9 cellular contexts compared by ENCODE assay signal in the genomic region with DNA sequence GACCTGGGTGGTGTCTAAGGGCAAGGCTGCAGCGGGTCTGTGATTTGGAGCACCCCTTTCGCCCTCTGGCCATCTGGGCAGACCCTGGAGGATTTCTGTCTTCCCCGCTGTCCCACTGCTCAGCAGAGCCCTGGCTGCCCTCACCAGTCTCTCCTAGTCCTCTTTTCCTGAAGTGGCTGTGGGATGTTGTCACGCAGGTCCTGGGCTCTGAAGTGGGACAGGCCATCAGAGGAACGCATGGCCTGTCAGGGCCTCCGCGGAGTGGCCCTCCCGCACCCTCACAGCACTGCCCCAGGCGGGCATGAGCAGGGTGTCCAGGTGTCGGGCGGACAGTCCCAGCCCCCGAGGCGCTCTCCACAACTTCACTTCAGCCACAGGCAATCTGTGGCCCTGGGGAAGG. TPM values are rescaled to one million over a fixed set of nuclear protein-coding genes. Genes with fewer than 3 reads are reported as not detected.
A peak's percentile ranks its signal among the peaks of the same experiment; 100 is the strongest.
DNase-seq lines count a peak whose midpoint lies in the region; ATAC-seq, FAIRE-seq and TF ChIP-seq lines count a peak whose summit lies in the region.
"Had no signal": no experiment of that assay in that cellular context is flagged by ENCODE, and none has a peak within 500 bp of the region (broad histone marks: within the 10 kb centered on the region; RNA-seq: fewer than 3 reads in every experiment).

No MANE protein-coding gene starts in this region.

- H3K4me2 ChIP-seq in keratinocyte (ENCODE audit: control insufficient read depth, extremely low read depth, insufficient read depth, low read depth, low read length) = peak overlapping the region; percentile 70

- H4K20me1 ChIP-seq in keratinocyte (ENCODE audit: control insufficient read depth, extremely low read depth, insufficient read depth, low read length) = no peaks in the 10 kb centered on the region

- peak overlapping the region; percentile 79 for H3K9ac ChIP-seq in keratinocyte (ENCODE audit: control insufficient read depth, extremely low read depth, insufficient read depth, low read length)

- no peak overlapping the region for H2AFZ ChIP-seq in keratinocyte (ENCODE audit: control insufficient read depth, low read length)

- no peaks in the 10 kb centered on the region for H3K9me1 ChIP-seq in keratinocyte (ENCODE audit: control insufficient read depth, extremely low read depth, insufficient read depth, low read length)

- H3K36me3 ChIP-seq in keratinocyte (ENCODE audit: control insufficient read depth in 2 of 2, extremely low read depth in 1 of 2, insufficient read depth in 2 of 2, low read length in 2 of 2) = peaks cover 0 to 3% of the 10 kb centered on the region in 2 experiments
- H3K36me3 ChIP-seq in stomach = peaks cover 0 to 13% (median 4%) of the 10 kb centered on the region in 4 donors
- H3K36me3 ChIP-seq: Peyer's patch had no signal

- H3K9me3 Mint-ChIP-seq in activated CD4-positive, alpha-beta T cell treated with anti-CD3 and anti-CD28 coated beads, Interleukin-2, amount 10 ng/mL, durations not matched to agents 24 days and 14 days = no peaks in the 10 kb centered on the region
- H3K9me3 Mint-ChIP-seq in activated B cell treated with CpG ODN at 0.5 μM for 24 hours = peaks cover 2% of the 10 kb centered on the region

- no peaks in the 10 kb centered on the region for H3K27me3 ChIP-seq in keratinocyte (ENCODE audit: control insufficient read depth, extremely low read depth, insufficient read depth, low read length)
- no peaks in the 10 kb centered on the region for H3K27me3 ChIP-seq in stomach
- no peaks in the 10 kb centered on the region for H3K27me3 ChIP-seq in foreskin keratinocyte
- H3K27me3 ChIP-seq: Peyer's patch had no signal

- CTCF ChIA-PET in activated B cell treated with CpG ODN at 0.5 μM for 24 hours (lab: Charles Lee) = interaction anchor here (1.1 to 1.4 kb wide), 2 partner anchors 8 to 49 kb away, joined by 3 read pairs; no protein-coding TSS in a partner anchor

- no peaks in the 10 kb centered on the region for H3K27me3 Mint-ChIP-seq in activated CD4-positive, alpha-beta T cell treated with anti-CD3 and anti-CD28 coated beads, Interleukin-2, amount 10 ng/mL, durations not matched to agents 24 days and 14 days
- no peaks in the 10 kb centered on the region for H3K27me3 Mint-ChIP-seq in activated B cell treated with CpG ODN at 0.5 μM for 24 hours

- H3K27ac ChIP-seq in keratinocyte (ENCODE audit: control insufficient read depth, insufficient read depth, low read length) (no peak overlapping the region), stomach (peak overlapping the region in 3 of 5 donors; percentile 93 to 97 (median 93)), foreskin keratinocyte (no peak overlapping the region)

- TF ChIP-seq CTCF in activated B cell treated with CpG ODN at 0.5 μM for 24 hours (IDR thresholded peaks at IDR 0.05) = no peak
- no peak for TF ChIP-seq CTCF in keratinocyte (optimal IDR thresholded peaks at IDR 0.05 in 1 of 3, IDR thresholded peaks at IDR 0.05 in 1 of 3, conservative IDR thresholded peaks at IDR 0.05 in 1 of 3; ENCODE audit: extremely low read depth in 1 of 3, insufficient read depth in 2 of 3, low read length in 3 of 3)
- TF ChIP-seq CTCF in stomach (IDR thresholded peaks at IDR 0.05) = no peak
- TF ChIP-seq CTCF in foreskin keratinocyte (conservative IDR thresholded peaks at IDR 0.05) = no peak

- H3K4me3 ChIP-seq in keratinocyte (ENCODE audit: control insufficient read depth in 2 of 3, extremely low read depth in 1 of 3, insufficient read depth in 2 of 3, low read depth in 1 of 3, low read length in 3 of 3) (peak overlapping the region in 1 of 3 experiments; percentile 56), stomach (peak overlapping the region in 3 of 4 donors; percentile 58 to 71 (median 60))

- FAIRE-seq in keratinocyte (lab: Jason Lieb, UNC) = no peak

- peaks cover 11% of the 10 kb centered on the region for H3K79me2 ChIP-seq in keratinocyte (ENCODE audit: control insufficient read depth, insufficient read depth, low read length)

- peaks cover 52% of the 10 kb centered on the region for H3K36me3 Mint-ChIP-seq in activated CD4-positive, alpha-beta T cell treated with anti-CD3 and anti-CD28 coated beads, Interleukin-2, amount 10 ng/mL, durations not matched to agents 24 days and 14 days (ENCODE audit: low read depth)
- H3K36me3 Mint-ChIP-seq in activated B cell treated with CpG ODN at 0.5 μM for 24 hours (ENCODE audit: low read depth) = peaks cover 28% of the 10 kb centered on the region

- POLR2A ChIA-PET in activated B cell treated with CpG ODN at 0.5 μM for 24 hours (lab: Charles Lee) = interaction anchor here (2.4 kb wide), 1 partner anchor 48 kb away, joined by 32 read pairs; no protein-coding TSS in a partner anchor

- intact Hi-C loops in activated CD4-positive, alpha-beta T cell treated with anti-CD3 and anti-CD28 coated beads, Interleukin-2, amount 10 ng/mL, durations not matched to agents 24 days and 14 days (cut with micrococcal nuclease) = no loop called here
- intact Hi-C loops in activated B cell treated with CpG ODN at 0.5 μM for 24 hours (cut with micrococcal nuclease) (loop anchor here (5.0 to 10.0 kb wide), 2 partner anchors 43 to 859 kb away; a partner anchor contains a TSS), stomach (cut with DNase I; ENCODE audit: low total_unique reads) (no loop called here)

- WGBS in stomach, 5 donors = 90 to 96% (median 92%) methylated on average over 13 of the region's 13 CpGs

- no peak for TF ChIP-seq EP300 in stomach (IDR thresholded peaks at IDR 0.05)

- peak overlapping the region; percentile 88 for H3K27ac Mint-ChIP-seq in activated CD4-positive, alpha-beta T cell treated with anti-CD3 and anti-CD28 coated beads, Interleukin-2, amount 10 ng/mL, durations not matched to agents 24 days and 14 days
- H3K27ac Mint-ChIP-seq in activated B cell treated with CpG ODN at 0.5 μM for 24 hours = peak overlapping the region; percentile 85

- H3K4me1 ChIP-seq in keratinocyte (ENCODE audit: control insufficient read depth, extremely low read depth, insufficient read depth, low read length) = peaks cover 32% of the 10 kb centered on the region
- H3K4me1 ChIP-seq in stomach = peaks cover 24 to 58% (median 43%) of the 10 kb centered on the region in 4 donors
- H3K4me1 ChIP-seq in foreskin keratinocyte = peaks cover 11% of the 10 kb centered on the region

- dilution Hi-C loops in keratinocyte (cut with MboI; ENCODE audit: extremely low pct_ligation_motif_present, low sequenced_read_pairs) = no loop called here

- TF ChIP-seq POLR2A in stomach (IDR thresholded peaks at IDR 0.05) = no peak

- peaks cover 68% of the 10 kb centered on the region for H3K4me1 Mint-ChIP-seq in activated CD4-positive, alpha-beta T cell treated with anti-CD3 and anti-CD28 coated beads, Interleukin-2, amount 10 ng/mL, durations not matched to agents 24 days and 14 days
- H3K4me1 Mint-ChIP-seq in activated B cell treated with CpG ODN at 0.5 μM for 24 hours = peaks cover 54% of the 10 kb centered on the region

- H3K9me3 ChIP-seq in keratinocyte (ENCODE audit: control insufficient read depth, low read depth, low read length) = peaks cover 5% of the 10 kb centered on the region
- peaks cover 0 to 5% (median 0%) of the 10 kb centered on the region in 4 donors for H3K9me3 ChIP-seq in stomach
- H3K9me3 ChIP-seq: Peyer's patch had no signal

- peak overlapping the region; percentile 87 for H3K4me3 Mint-ChIP-seq in activated CD4-positive, alpha-beta T cell treated with anti-CD3 and anti-CD28 coated beads, Interleukin-2, amount 10 ng/mL, durations not matched to agents 24 days and 14 days
- peak overlapping the region; percentile 87 for H3K4me3 Mint-ChIP-seq in activated B cell treated with CpG ODN at 0.5 μM for 24 hours

- ATAC-seq in activated B cell treated with CpG ODN at 0.5 μM for 24 hours (ENCODE audit: low read depth) (no peak), foreskin keratinocyte (no peak), left lobe of liver (no peak), HG02852 (IDR thresholded peaks at IDR 0.05; ENCODE audit: unreplicated experiment) (no peak)

- DNase-seq in activated CD4-positive, alpha-beta T cell treated with anti-CD3 and anti-CD28 coated beads, Interleukin-2, amount 10 ng/mL, durations not matched to agents 24 days and 14 days = no peak
- DNase-seq in activated CD4-positive, alpha-beta T cell treated with anti-CD3 and anti-CD28 coated beads for 4 hours = no peak
- no peak for DNase-seq in activated B cell treated with CpG ODN at 0.5 μM for 24 hours
- DNase-seq in keratinocyte (ENCODE audit: low read depth, low spot score) = no peak
- DNase-seq in stomach = no peak
- no peak for DNase-seq in foreskin keratinocyte
- no peak for DNase-seq in left lobe of liver (ENCODE audit: low spot score)

RNA-seq across cellular contexts. Expression of a gene that starts 1.1 kb away (rescaled TPM):
- total RNA-seq in activated CD4-positive, alpha-beta T cell treated with anti-CD3 and anti-CD28 coated beads, Interleukin-2, amount 10 ng/mL, durations not matched to agents 24 days and 14 days = 44.3 and 45.8 TPM in 2 replicates
- total RNA-seq in activated B cell treated with CpG ODN at 0.5 μM for 24 hours (25.6 and 26.8 TPM in 2 replicates), stomach (10 to 100 TPM; 13.6 to 47.8 (median 28.6) TPM), foreskin keratinocyte (18.3 and 18.6 TPM in 2 replicates), left lobe of liver (3.4 TPM)
- polyA plus RNA-seq in keratinocyte (7.8 to 27.8 TPM (median 13.4 TPM) in 3 replicates), stomach (1 to 10 TPM; 1.5 to 4.5 (median 3.4) TPM), foreskin keratinocyte (10.7 and 11.4 TPM in 2 replicates)
- polyA plus RNA-seq in keratinocyte (2011; ENCODE audit: low read depth) = 1.3 TPM
- 7.3 and 8.6 TPM in 2 replicates for polyA plus RNA-seq in keratinocyte (2011; cell fraction: cytosol; rRNA removed)
- 30.7 and 33.7 TPM in 2 replicates for polyA plus RNA-seq in keratinocyte (2011; cell fraction: nucleus; rRNA removed)
- 12.5 and 17.9 TPM in 2 replicates for polyA plus RNA-seq in keratinocyte (2012; ENCODE audit: low replicate concordance)
- polyA minus RNA-seq in keratinocyte = 7.5 to 39.5 TPM (median 8.8 TPM) in 3 replicates
- 4.8 TPM for polyA minus RNA-seq in keratinocyte (2011; cell fraction: cytosol; rRNA and poly(A)+ RNA removed)
- polyA minus RNA-seq in keratinocyte (2011; cell fraction: nucleus; rRNA and poly(A)+ RNA removed) = 12.8 and 19.5 TPM in 2 replicates

RNA-seq across cellular contexts. Expression of a gene that starts 28.4 kb away (rescaled TPM):
- 72.1 and 80.0 TPM in 2 replicates for total RNA-seq in activated CD4-positive, alpha-beta T cell treated with anti-CD3 and anti-CD28 coated beads, Interleukin-2, amount 10 ng/mL, durations not matched to agents 24 days and 14 days
- total RNA-seq in activated B cell treated with CpG ODN at 0.5 μM for 24 hours (29.9 and 33.4 TPM in 2 replicates), stomach (10 to 100 TPM; 26.3 to 44.6 (median 40.0) TPM), foreskin keratinocyte (49.4 and 57.4 TPM in 2 replicates), left lobe of liver (16.3 TPM)
- polyA plus RNA-seq in keratinocyte (52.8 to 80.8 TPM (median 60.6 TPM) in 3 replicates), stomach (10 to 100 TPM; 27.5 to 87.4 (median 52.7) TPM), foreskin keratinocyte (44.7 and 47.8 TPM in 2 replicates)
- polyA plus RNA-seq in keratinocyte (2011; ENCODE audit: low read depth) = 54.8 TPM
- 63.8 and 90.6 TPM in 2 replicates for polyA plus RNA-seq in keratinocyte (2011; cell fraction: cytosol; rRNA removed)
- 26.9 and 35.5 TPM in 2 replicates for polyA plus RNA-seq in keratinocyte (2011; cell fraction: nucleus; rRNA removed)
- 43.6 and 58.8 TPM in 2 replicates for polyA plus RNA-seq in keratinocyte (2012; ENCODE audit: low replicate concordance)
- 8.1 to 32.2 TPM (median 25.4 TPM) in 3 replicates for polyA minus RNA-seq in keratinocyte
- 33.6 TPM for polyA minus RNA-seq in keratinocyte (2011; cell fraction: cytosol; rRNA and poly(A)+ RNA removed)
- polyA minus RNA-seq in keratinocyte (2011; cell fraction: nucleus; rRNA and poly(A)+ RNA removed) = 9.0 and 11.5 TPM in 2 replicates

Comparison
In these comparisons a context has a peak if more than half of its experiments do, and no peak if none do; other contexts are left out.
1. H3K27ac ChIP-seq: peak in stomach (3 of 5); none in keratinocyte (single experiment) and foreskin keratinocyte (single experiment).